23 cellular contexts compared by ENCODE assay signal in genomic region chr12:124998705-124999104, GRCh38.
"Had no signal": no experiment of that assay in that cellular context is flagged by ENCODE, and none has a peak within 500 bp of the region (broad histone marks: within the 10 kb centered on the region; RNA-seq: fewer than 3 reads in every experiment).

No MANE protein-coding gene starts in this region.

- DNase-seq: activated CD4-positive, alpha-beta T cell treated with anti-CD3 and anti-CD28 coated beads for 4 hours; activated CD4-positive, alpha-beta T cell treated with anti-CD3 and anti-CD28 coated beads, Interleukin-2, amount 50 U/mL, for 48 hours; activated CD8-positive, alpha-beta memory T cell treated with anti-CD3 and anti-CD28 coated beads, Interleukin-2, amount 10 ng/mL, durations not matched to agents 7 days and 5 days; activated gamma-delta T cell; activated naive CD4-positive, alpha-beta T cell treated with anti-CD3 and anti-CD28 coated beads for 36 hours; activated T-cell treated with anti-CD3 and anti-CD28 coated beads, Interleukin-2, amount 50 U/mL, for 48 hours; amygdala; Karpas-422; NCI-H1048; NCI-H146; NCI-H187 treated with DMSO at 0.1 percent for 48 hours; NCI-H2081 treated with DMSO at 0.1 percent for 48 hours; NCI-H446; PC-9; SIG-M5; T-helper 1 cell had no signal

- H3K27ac Mint-ChIP-seq: activated CD8-positive, alpha-beta memory T cell treated with anti-CD3 and anti-CD28 coated beads, Interleukin-2, amount 10 ng/mL, durations not matched to agents 7 days and 5 days; activated naive CD4-positive, alpha-beta T cell treated with anti-CD3 and anti-CD28 coated beads for 36 hours; activated naive CD8-positive, alpha-beta T cell; activated T-helper 17 cell treated with anti-CD3 and anti-CD28 coated beads, Interleukin-2, amount 50 U/mL, for 72 hours; brain had no signal

- ATAC-seq: activated CD4-positive, CD25-positive, alpha-beta regulatory T cell treated with anti-CD3 and anti-CD28 coated beads, Interleukin-2, amount 50 U/mL, for 24 hours; activated CD8-positive, alpha-beta memory T cell treated with anti-CD3 and anti-CD28 coated beads, Interleukin-2, amount 10 ng/mL, durations not matched to agents 7 days and 5 days; activated T-helper 17 cell treated with anti-CD3 and anti-CD28 coated beads, Interleukin-2, amount 50 U/mL, for 72 hours had no signal

- H2AFZ ChIP-seq: PC-9 had no signal

- H3K4me2 ChIP-seq: PC-9 had no signal

- H3K27me3 Mint-ChIP-seq: activated CD8-positive, alpha-beta memory T cell treated with anti-CD3 and anti-CD28 coated beads, Interleukin-2, amount 10 ng/mL, durations not matched to agents 7 days and 5 days; activated naive CD8-positive, alpha-beta T cell; activated T-helper 17 cell treated with anti-CD3 and anti-CD28 coated beads, Interleukin-2, amount 50 U/mL, for 72 hours; central memory CD8-positive, alpha-beta T cell had no signal

- H3K4me3 ChIP-seq: PC-9, SK-N-MC had no signal

- H3K27ac ChIP-seq: PC-9, SK-N-MC, VCaP had no signal

- H3K36me3 Mint-ChIP-seq: activated naive CD8-positive, alpha-beta T cell had no signal

- H3K4me3 Mint-ChIP-seq: activated CD8-positive, alpha-beta memory T cell treated with anti-CD3 and anti-CD28 coated beads, Interleukin-2, amount 10 ng/mL, durations not matched to agents 7 days and 5 days; activated naive CD4-positive, alpha-beta T cell treated with anti-CD3 and anti-CD28 coated beads for 36 hours; activated naive CD8-positive, alpha-beta T cell; activated T-helper 17 cell treated with anti-CD3 and anti-CD28 coated beads, Interleukin-2, amount 50 U/mL, for 72 hours; brain; central memory CD8-positive, alpha-beta T cell had no signal

- H3K9me3 Mint-ChIP-seq: activated naive CD4-positive, alpha-beta T cell treated with anti-CD3 and anti-CD28 coated beads for 36 hours; activated T-helper 17 cell treated with anti-CD3 and anti-CD28 coated beads, Interleukin-2, amount 50 U/mL, for 72 hours; brain; central memory CD8-positive, alpha-beta T cell had no signal
